ENCODE assay signal across 11 cellular contexts in genomic region chr2:1625281-1626001, GRCh38.
DNase-seq lines count a peak whose midpoint lies in the region; ATAC-seq and TF ChIP-seq lines count a peak whose summit lies in the region.
"Had no signal": no experiment of that assay in that cellular context is flagged by ENCODE, and none has a peak within 500 bp of the region (broad histone marks: within the 10 kb centered on the region; RNA-seq: fewer than 3 reads in every experiment).

No MANE protein-coding gene starts in this region.

- H3K36me3 ChIP-seq in mammary epithelial cell (ENCODE audit: insufficient read depth, low read length) = no peaks in the 10 kb centered on the region
- no peaks in the 10 kb centered on the region for H3K36me3 ChIP-seq in upper lobe of left lung

- H3K27ac ChIP-seq in mammary epithelial cell (ENCODE audit: insufficient read depth, low read depth, low read length) (peak overlapping the region; percentile 74), upper lobe of left lung (peak overlapping the region; percentile 1 to 75 (median 70))
- H3K27ac ChIP-seq: 22Rv1 had no signal

- intact Hi-C loops in mammary epithelial cell (cut with micrococcal nuclease) = loop anchor here (1.0 to 2.0 kb wide), 3 partner anchors 27 to 118 kb away; no protein-coding TSS in a partner anchor

- H2AFZ ChIP-seq in mammary epithelial cell (ENCODE audit: low read depth, low read length) = no peak overlapping the region

- in situ Hi-C loops in mammary epithelial cell (cut with MboI; ENCODE audit: low sequenced_read_pairs in 2 of 2) = no loop called here

- 1% methylated on average over 19 of the region's 20 CpGs for WGBS in mammary epithelial cell (ENCODE audit: low coverage, missing lambda C conversion rate)
- 30 to 33% methylated on average over 20 of the region's 20 CpGs for whole genome bisulfite sequencing in upper lobe of left lung, 2 donors

- no peaks in the 10 kb centered on the region for H4K20me1 ChIP-seq in mammary epithelial cell (ENCODE audit: insufficient read depth, low read length)

- H3K79me2 ChIP-seq in mammary epithelial cell (ENCODE audit: insufficient read depth, low read length) = no peaks in the 10 kb centered on the region

- CTCF ChIA-PET in mammary epithelial cell (lab: Charles Lee; ENCODE audit: low non-redundant PET) = interaction anchor here (0.6 to 1.0 kb wide), 2 partner anchors 24 to 128 kb away, joined by 4 read pairs; no protein-coding TSS in a partner anchor

- ATAC-seq in upper lobe of left lung (ENCODE audit: low FRiP score in 2 of 2) (peak; percentile 61 to 75), GM21825 (IDR thresholded peaks at IDR 0.05; ENCODE audit: unreplicated experiment) (no peak)

- TF ChIP-seq CTCF in mammary epithelial cell (conservative IDR thresholded peaks at IDR 0.05 in 1 of 2, IDR thresholded peaks at IDR 0.05 in 1 of 2; ENCODE audit: extremely low read depth in 1 of 2, insufficient read depth in 1 of 2, low read depth in 1 of 2, low read length in 2 of 2) (no peak), upper lobe of left lung (IDR thresholded peaks at IDR 0.05) (no peak)

- dilution Hi-C loops in mammary epithelial cell (cut with HindIII; ENCODE audit: low sequenced_read_pairs) = no loop called here

- H3K4me2 ChIP-seq in mammary epithelial cell (ENCODE audit: insufficient read depth, low read depth, low read length) = peak overlapping the region; percentile 56

- no TSS peak for BruUV-seq in mammary epithelial cell (replicated peaks; lab: Mats Ljungman, UMichigan)

- peak overlapping the region; percentile 38 for H3K9ac ChIP-seq in mammary epithelial cell (ENCODE audit: insufficient read depth, low read length)

- no peaks in the 10 kb centered on the region for H3K9me3 ChIP-seq in mammary epithelial cell (replicated peaks; ENCODE audit: insufficient read depth, low read length)
- no peaks in the 10 kb centered on the region for H3K9me3 ChIP-seq in upper lobe of left lung

- no peak for TF ChIP-seq EP300 in upper lobe of left lung (IDR thresholded peaks at IDR 0.05)

- H3K4me1 ChIP-seq in mammary epithelial cell (ENCODE audit: insufficient read depth, low read length) (peaks cover 26% of the 10 kb centered on the region), upper lobe of left lung (peaks cover 13 to 26% (median 20%) of the 10 kb centered on the region in 4 donors)

- DNase-seq in NCI-H2029 (lab: John Stamatoyannopoulos, UW) = peak; percentile 43
- no peak for DNase-seq in NCI-H2029 treated with DMSO at 0.1 percent for 48 hours (lab: John Stamatoyannopoulos, UW)
- peak; percentile 100 for DNase-seq in mammary epithelial cell
- peak; percentile 82 for DNase-seq in kidney glomerular epithelial cell (lab: John Stamatoyannopoulos, UW)
- peak; percentile 75 to 83 for DNase-seq in upper lobe of left lung
- no peak for DNase-seq in NCI-H1436 treated with DMSO at 0.1 percent for 48 hours (lab: John Stamatoyannopoulos, UW)
- no peak for DNase-seq in medulla oblongata (ENCODE audit: extremely low spot score)
- DNase-seq: activated CD8-positive, alpha-beta memory T cell treated with anti-CD3 and anti-CD28 coated beads, Interleukin-2, amount 50 U/mL, for 4 hours; NCI-H2171 had no signal

- H3K4me3 ChIP-seq in mammary epithelial cell (replicated peaks in 1 of 3; ENCODE audit: insufficient read depth in 1 of 3, low read depth in 2 of 3, low read length in 3 of 3) (no peak overlapping the region), upper lobe of left lung (peak overlapping the region in 1 of 4 donors; percentile 5)

- TF ChIP-seq POLR2A in upper lobe of left lung (IDR thresholded peaks at IDR 0.05) = no peak

- no peaks in the 10 kb centered on the region for H3K27me3 ChIP-seq in mammary epithelial cell (ENCODE audit: insufficient read depth, low read length)
- no peaks in the 10 kb centered on the region for H3K27me3 ChIP-seq in upper lobe of left lung

Comparison
In these comparisons a context has a peak if more than half of its experiments do, and no peak if none do; other contexts are left out.
1. DNase-seq: peak in NCI-H2029 (single experiment), mammary epithelial cell (single experiment), kidney glomerular epithelial cell (single experiment) and upper lobe of left lung (2 of 2); none in NCI-H2029 treated with DMSO at 0.1 percent for 48 hours (single experiment), NCI-H1436 treated with DMSO at 0.1 percent for 48 hours (single experiment) and medulla oblongata (single experiment).